In genomic region chr13:44211753-44212152, GRCh38 we compare ENCODE assay signal across 20 cellular contexts.
A peak's percentile ranks its signal among the peaks of the same experiment; 100 is the strongest.
DNase-seq lines count a peak whose midpoint lies in the region; ATAC-seq and TF ChIP-seq lines count a peak whose summit lies in the region.
"Had no signal": no experiment of that assay in that cellular context is flagged by ENCODE, and none has a peak within 500 bp of the region (broad histone marks: within the 10 kb centered on the region; RNA-seq: fewer than 3 reads in every experiment).

No MANE protein-coding gene starts in this region.

- intact Hi-C loops in vagina (cut with DNase I): loop anchor here (10.0 kb wide), 1 partner anchor 57 kb away; no protein-coding TSS in a partner anchor

- peak overlapping the region; percentile 31 for H3K27ac ChIP-seq in muscle layer of colon (ENCODE audit: low read depth, low read length)
- peak overlapping the region; percentile 43 for H3K27ac ChIP-seq in vagina
- H3K27ac ChIP-seq: BLaER1, neural progenitor cell had no signal

- H3K4me3 Mint-ChIP-seq in naive thymus-derived CD8-positive, alpha-beta T cell: no peak overlapping the region
- H3K4me3 Mint-ChIP-seq: activated T-helper 1 cell treated with anti-CD3 and anti-CD28 coated beads, Interleukin-12 subunit alpha, Interleukin-12 subunit beta, Interleukin-2, Interleukin-4 antibody, amounts not matched to agents 30 ng/mL and 10 ng/mL and 1 ng/mL, durations not matched to agents 14 hours and 24 hours and 36 hours; neural progenitor cell; stimulated activated naive CD8-positive, alpha-beta T cell treated with anti-CD3 and anti-CD28 coated beads, Interleukin-15, amount 100 ng/mL, for 72 hours had no signal

- no peak overlapping the region for H3K9ac ChIP-seq in muscle layer of colon (ENCODE audit: low read length)
- H3K9ac ChIP-seq: BLaER1, neural progenitor cell had no signal

- peak overlapping the region in 1 of 10 donors; percentile 23 for H3K27ac Mint-ChIP-seq in naive thymus-derived CD8-positive, alpha-beta T cell
- H3K27ac Mint-ChIP-seq: activated naive CD4-positive, alpha-beta T cell treated with anti-CD3 and anti-CD28 coated beads, Interleukin-2, amount 50 U/mL, for 72 hours; activated T-helper 1 cell treated with anti-CD3 and anti-CD28 coated beads, Interleukin-12 subunit alpha, Interleukin-12 subunit beta, Interleukin-2, Interleukin-4 antibody, amounts not matched to agents 30 ng/mL and 10 ng/mL and 1 ng/mL, durations not matched to agents 14 hours and 24 hours and 36 hours; neural progenitor cell; stimulated activated naive CD8-positive, alpha-beta T cell treated with anti-CD3 and anti-CD28 coated beads, Interleukin-15, amount 100 ng/mL, for 72 hours had no signal

- H3K9me3 Mint-ChIP-seq in naive thymus-derived CD8-positive, alpha-beta T cell: peaks cover 0 to 4% (median 0%) of the 10 kb centered on the region in 9 donors
- H3K9me3 Mint-ChIP-seq: activated T-helper 1 cell treated with anti-CD3 and anti-CD28 coated beads, Interleukin-12 subunit alpha, Interleukin-12 subunit beta, Interleukin-2, Interleukin-4 antibody, amounts not matched to agents 30 ng/mL and 10 ng/mL and 1 ng/mL, durations not matched to agents 14 hours and 24 hours and 36 hours had no signal

- H3K4me3 ChIP-seq in muscle layer of colon (ENCODE audit: low read depth in 1 of 2, low read length in 2 of 2) (no peak overlapping the region), vagina (no peak overlapping the region)
- H3K4me3 ChIP-seq: A549, BLaER1, neural progenitor cell had no signal

- H3K36me3 Mint-ChIP-seq in naive thymus-derived CD8-positive, alpha-beta T cell: no peaks in the 10 kb centered on the region
- H3K36me3 Mint-ChIP-seq: activated naive CD4-positive, alpha-beta T cell treated with anti-CD3 and anti-CD28 coated beads, Interleukin-2, amount 50 U/mL, for 72 hours; neural progenitor cell had no signal

- H3K4me1 ChIP-seq in muscle layer of colon (ENCODE audit: insufficient read depth, low read length): peaks cover 22% of the 10 kb centered on the region
- no peaks in the 10 kb centered on the region for H3K4me1 ChIP-seq in vagina
- H3K4me1 ChIP-seq: A549, BLaER1, neural progenitor cell had no signal

- H3K27me3 Mint-ChIP-seq in naive thymus-derived CD8-positive, alpha-beta T cell: peaks cover 0 to 10% (median 0%) of the 10 kb centered on the region in 5 donors

- no peak for TF ChIP-seq CTCF in vagina (IDR thresholded peaks at IDR 0.05)

- H3K9me3 ChIP-seq in muscle layer of colon (ENCODE audit: low read length) (no peaks in the 10 kb centered on the region), vagina (no peaks in the 10 kb centered on the region)
- H3K9me3 ChIP-seq: A549 had no signal

- no peaks in the 10 kb centered on the region for H3K36me3 ChIP-seq in muscle layer of colon (ENCODE audit: insufficient read depth, low read length)
- H3K36me3 ChIP-seq in vagina: no peaks in the 10 kb centered on the region
- H3K36me3 ChIP-seq: BLaER1, neural progenitor cell had no signal

- no peak for ATAC-seq in naive thymus-derived CD8-positive, alpha-beta T cell
- ATAC-seq: A549; activated naive CD4-positive, alpha-beta T cell treated with anti-CD3 and anti-CD28 coated beads, Interleukin-2, amount 50 U/mL, for 72 hours; stimulated activated naive CD8-positive, alpha-beta T cell treated with anti-CD3 and anti-CD28 coated beads, Interleukin-15, amount 100 ng/mL, for 72 hours had no signal

- H3K27me3 ChIP-seq in muscle layer of colon (ENCODE audit: control insufficient read depth in 1 of 2, insufficient read depth in 2 of 2, low read length in 2 of 2): no peaks in the 10 kb centered on the region
- no peaks in the 10 kb centered on the region for H3K27me3 ChIP-seq in vagina
- H3K27me3 ChIP-seq: BLaER1, neural progenitor cell had no signal

- POLR2A ChIA-PET in naive thymus-derived CD8-positive, alpha-beta T cell (lab: Charles Lee): no interaction called here

- TF ChIP-seq POLR2A in vagina (IDR thresholded peaks at IDR 0.05): no peak

- DNase-seq in NCI-H2171 treated with DMSO at 0.1 percent for 48 hours (lab: John Stamatoyannopoulos, UW): peak; percentile 51
- no peak for DNase-seq in NCI-H2171 (lab: John Stamatoyannopoulos, UW)
- peak; percentile 96 for DNase-seq in NCI-H69 (lab: John Stamatoyannopoulos, UW)
- no peak for DNase-seq in vagina (ENCODE audit: extremely low spot score in 2 of 2)
- DNase-seq in naive thymus-derived CD8-positive, alpha-beta T cell: no peak
- no peak for DNase-seq in SW480 (ENCODE audit: low spot score)
- no peak for DNase-seq in DMS 273 (lab: John Stamatoyannopoulos, UW; ENCODE audit: unreplicated experiment)
- DNase-seq: activated CD4-positive, alpha-beta T cell treated with anti-CD3 and anti-CD28 coated beads for 1 hour; Karpas-422; left ventricle myocardium superior; NCI-H1105; stimulated activated CD4-positive, alpha-beta T cell treated with anti-CD3 and anti-CD28 coated beads, Interleukin-4, amount 100 ng/mL, for 4 hours; stimulated activated naive CD8-positive, alpha-beta T cell treated with anti-CD3 and anti-CD28 coated beads, Interleukin-15, amount 100 ng/mL, for 72 hours; SW 1271 had no signal

- H3K4me1 Mint-ChIP-seq in naive thymus-derived CD8-positive, alpha-beta T cell: no peaks in the 10 kb centered on the region
- H3K4me1 Mint-ChIP-seq: stimulated activated naive CD8-positive, alpha-beta T cell treated with anti-CD3 and anti-CD28 coated beads, Interleukin-15, amount 100 ng/mL, for 72 hours had no signal

Comparison
In these comparisons a context has a peak if more than half of its experiments do, and no peak if none do; other contexts are left out.
1. DNase-seq: peak in NCI-H2171 treated with DMSO at 0.1 percent for 48 hours (single experiment) and NCI-H69 (single experiment); none in NCI-H2171 (single experiment), vagina (0 of 2), naive thymus-derived CD8-positive, alpha-beta T cell (0 of 10), SW480 (single experiment) and DMS 273 (single experiment).